9 cellular contexts compared by ENCODE assay signal in genomic region chr5:133053463-133053862, GRCh38. TPM values are rescaled to one million over a fixed set of nuclear protein-coding genes. Genes with fewer than 3 reads are reported as not detected.
DNase-seq lines count a peak whose midpoint lies in the region; ATAC-seq and FAIRE-seq lines count a peak whose summit lies in the region.
"Had no signal": no experiment of that assay in that cellular context is flagged by ENCODE, and none has a peak within 500 bp of the region (broad histone marks: within the 10 kb centered on the region; RNA-seq: fewer than 3 reads in every experiment).

No MANE protein-coding gene starts in this region.

- H3K9ac ChIP-seq in subcutaneous abdominal adipose tissue (ENCODE audit: low read length in 5 of 5), result peak overlapping the region in 1 of 5 donors; percentile 99

- H3K9me3 Mint-ChIP-seq in activated CD4-positive, alpha-beta T cell treated with anti-CD3 and anti-CD28 coated beads, Interleukin-2, amount 10 ng/mL, durations not matched to agents 7 days and 5 days, result no peaks in the 10 kb centered on the region
- H3K9me3 Mint-ChIP-seq in activated T-helper 17 cell treated with anti-CD3 and anti-CD28 coated beads, Interleukin-2, amount 50 U/mL, for 72 hours, result no peaks in the 10 kb centered on the region

- peak overlapping the region; percentile 100 for H3K27ac ChIP-seq in subcutaneous abdominal adipose tissue (ENCODE audit: low read depth, low read length)

- no peak overlapping the region for H3K27ac Mint-ChIP-seq in activated CD4-positive, alpha-beta T cell treated with anti-CD3 and anti-CD28 coated beads, Interleukin-2, amount 10 ng/mL, durations not matched to agents 7 days and 5 days
- H3K27ac Mint-ChIP-seq in activated T-helper 17 cell treated with anti-CD3 and anti-CD28 coated beads, Interleukin-2, amount 50 U/mL, for 72 hours, result peak overlapping the region; percentile 99

- no peak for ATAC-seq in activated T-helper 17 cell treated with anti-CD3 and anti-CD28 coated beads, Interleukin-2, amount 50 U/mL, for 72 hours (replicated peaks)
- no peak for ATAC-seq in GM18517 (IDR thresholded peaks at IDR 0.05; ENCODE audit: unreplicated experiment)

- H3K27me3 ChIP-seq in subcutaneous abdominal adipose tissue (ENCODE audit: control insufficient read depth in 5 of 5, insufficient read depth in 4 of 5, low read length in 5 of 5), result no peaks in the 10 kb centered on the region

- H3K4me1 Mint-ChIP-seq in activated CD4-positive, alpha-beta T cell treated with anti-CD3 and anti-CD28 coated beads, Interleukin-2, amount 10 ng/mL, durations not matched to agents 7 days and 5 days, result peaks cover 63% of the 10 kb centered on the region
- H3K4me1 Mint-ChIP-seq in activated T-helper 17 cell treated with anti-CD3 and anti-CD28 coated beads, Interleukin-2, amount 50 U/mL, for 72 hours, result peaks cover 19% of the 10 kb centered on the region

- peaks cover 18% of the 10 kb centered on the region for H3K36me3 Mint-ChIP-seq in activated CD4-positive, alpha-beta T cell treated with anti-CD3 and anti-CD28 coated beads, Interleukin-2, amount 10 ng/mL, durations not matched to agents 7 days and 5 days (ENCODE audit: low read depth)
- peaks cover 26% of the 10 kb centered on the region for H3K36me3 Mint-ChIP-seq in activated T-helper 17 cell treated with anti-CD3 and anti-CD28 coated beads, Interleukin-2, amount 50 U/mL, for 72 hours (ENCODE audit: low read depth)

- H3K27me3 Mint-ChIP-seq in activated CD4-positive, alpha-beta T cell treated with anti-CD3 and anti-CD28 coated beads, Interleukin-2, amount 10 ng/mL, durations not matched to agents 7 days and 5 days, result no peaks in the 10 kb centered on the region
- H3K27me3 Mint-ChIP-seq in activated T-helper 17 cell treated with anti-CD3 and anti-CD28 coated beads, Interleukin-2, amount 50 U/mL, for 72 hours, result no peaks in the 10 kb centered on the region

- CTCF ChIA-PET in activated CD4-positive, alpha-beta T cell treated with anti-CD3 and anti-CD28 coated beads, Interleukin-2, amount 10 ng/mL, durations not matched to agents 7 days and 5 days (lab: Charles Lee), result interaction anchor here (0.6 kb wide), 1 partner anchor 16 kb away, joined by 4 read pairs; no protein-coding TSS in a partner anchor

- POLR2A ChIA-PET in activated CD4-positive, alpha-beta T cell treated with anti-CD3 and anti-CD28 coated beads, Interleukin-2, amount 10 ng/mL, durations not matched to agents 7 days and 5 days (lab: Charles Lee), result no interaction called here

- DNase-seq in activated CD4-positive, alpha-beta T cell treated with anti-CD3 and anti-CD28 coated beads, Interleukin-2, amount 10 ng/mL, durations not matched to agents 7 days and 5 days, result no peak
- DNase-seq in activated CD4-positive, alpha-beta T cell treated with anti-CD3 and anti-CD28 coated beads for 1 hour, result no peak
- no peak for DNase-seq in A172 (ENCODE audit: low spot score)
- DNase-seq in frontal cortex (ENCODE audit: low spot score in 2 of 2), result no peak
- DNase-seq: NCI-H446 had no signal

- peaks cover 1 to 38% (median 26%) of the 10 kb centered on the region in 5 donors for H3K4me1 ChIP-seq in subcutaneous abdominal adipose tissue (ENCODE audit: control insufficient read depth in 5 of 5, insufficient read depth in 5 of 5, low read length in 5 of 5)

- H3K4me3 ChIP-seq in iPS-18c (ENCODE audit: insufficient read depth, low read depth, low read length), result peak overlapping the region; percentile 96
- H3K4me3 ChIP-seq in subcutaneous abdominal adipose tissue (ENCODE audit: low read depth in 1 of 5, low read length in 5 of 5), result peak overlapping the region in 4 of 5 donors; percentile 92 to 97 (median 94)

- no peak for FAIRE-seq in frontal cortex (lab: Jason Lieb, UNC)

- H3K9me3 ChIP-seq in iPS-18c (ENCODE audit: control insufficient read depth, insufficient read depth, low read length), result no peaks in the 10 kb centered on the region
- H3K9me3 ChIP-seq in subcutaneous abdominal adipose tissue (ENCODE audit: control insufficient read depth in 5 of 5, low read length in 5 of 5), result no peaks in the 10 kb centered on the region

- H3K36me3 ChIP-seq in subcutaneous abdominal adipose tissue (ENCODE audit: control insufficient read depth in 5 of 5, insufficient read depth in 5 of 5, low read length in 5 of 5), result no peaks in the 10 kb centered on the region

- peak overlapping the region; percentile 96 for H3K4me3 Mint-ChIP-seq in activated CD4-positive, alpha-beta T cell treated with anti-CD3 and anti-CD28 coated beads, Interleukin-2, amount 10 ng/mL, durations not matched to agents 7 days and 5 days
- H3K4me3 Mint-ChIP-seq in activated T-helper 17 cell treated with anti-CD3 and anti-CD28 coated beads, Interleukin-2, amount 50 U/mL, for 72 hours, result peak overlapping the region; percentile 97

RNA-seq across cellular contexts. Expression of gene HSPA4, which starts 1.6 kb away (rescaled TPM):
- 10 to 100 TPM; 89.5 to 95.4 TPM for total RNA-seq in activated CD4-positive, alpha-beta T cell treated with anti-CD3 and anti-CD28 coated beads, Interleukin-2, amount 10 ng/mL, durations not matched to agents 7 days and 5 days
- total RNA-seq in activated T-helper 17 cell treated with anti-CD3 and anti-CD28 coated beads, Interleukin-2, amount 50 U/mL, for 72 hours, result 100 to 1,000 TPM in 1 of 2 donors, 10 to 100 TPM in 1; 95.5 to 190 TPM
- 227 and 236 TPM in 2 replicates for total RNA-seq in A172 (2014; rRNA removed; shearing (Covaris generic))
- total RNA-seq in frontal cortex, result 140 TPM

RNA-seq across cellular contexts. Expression of gene ZCCHC10, which starts 27.1 kb away (rescaled TPM):
- 10 to 100 TPM; 27.8 to 31.9 TPM for total RNA-seq in activated CD4-positive, alpha-beta T cell treated with anti-CD3 and anti-CD28 coated beads, Interleukin-2, amount 10 ng/mL, durations not matched to agents 7 days and 5 days
- total RNA-seq in activated T-helper 17 cell treated with anti-CD3 and anti-CD28 coated beads, Interleukin-2, amount 50 U/mL, for 72 hours, result 10 to 100 TPM; 19.4 to 23.3 TPM
- total RNA-seq in A172 (2014; rRNA removed; shearing (Covaris generic)), result 35.3 and 43.4 TPM in 2 replicates
- total RNA-seq in frontal cortex, result 27.3 TPM
